ENCODE assay signal across 8 cellular contexts in the genomic region with DNA sequence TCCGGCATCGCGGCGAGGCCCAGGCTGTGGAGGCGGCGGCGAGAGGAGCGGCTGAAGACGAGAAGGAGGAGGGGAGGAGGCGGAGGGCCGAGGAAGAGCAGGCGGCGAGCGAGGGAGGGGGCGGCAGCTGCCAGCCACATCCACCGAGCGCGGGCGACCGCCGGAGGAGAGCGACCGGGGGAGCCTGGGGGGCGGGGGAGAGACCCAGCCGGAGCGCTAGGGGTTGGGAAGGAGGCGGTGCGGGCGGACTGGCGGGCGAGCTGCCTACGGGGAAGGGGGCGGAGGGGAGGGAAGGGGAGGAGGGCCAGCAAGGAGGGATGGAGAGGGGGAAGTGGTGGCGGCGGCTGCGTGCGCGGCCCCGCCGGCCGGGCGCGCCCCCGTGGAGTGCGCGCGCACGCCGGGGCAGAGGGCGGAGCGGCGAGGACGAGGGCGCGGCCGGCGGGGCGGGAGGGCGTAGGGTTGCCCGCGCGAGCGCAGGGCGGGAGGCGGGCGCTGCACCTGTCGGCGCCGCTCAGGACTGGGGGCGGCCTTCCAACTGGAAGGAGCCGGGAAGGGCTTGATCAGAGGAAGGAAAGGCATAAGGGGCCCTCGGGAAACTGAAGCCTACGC. TPM values are rescaled to one million over a fixed set of nuclear protein-coding genes. Genes with fewer than 3 reads are reported as not detected.
DNase-seq lines count a peak whose midpoint lies in the region; ATAC-seq lines count a peak whose summit lies in the region.
"Not testable (repeated sequence)": the region's sequence is repeated elsewhere in the genome, so short reads cannot be mapped to it uniquely, and the experiment has no call there.

No MANE protein-coding gene starts in this region.

- POLR2A ChIA-PET in CD8-positive, alpha-beta memory T cell (lab: Charles Lee), result not testable (repeated sequence)

- CTCF ChIA-PET in CD8-positive, alpha-beta memory T cell (lab: Charles Lee), result not testable (repeated sequence)

- H3K27ac Mint-ChIP-seq in CD8-positive, alpha-beta memory T cell; memory B cell: not testable (repeated sequence)

- H3K36me3 ChIP-seq in CD8-positive, alpha-beta memory T cell (ENCODE audit: insufficient read depth, low read length); effector memory CD4-positive, alpha-beta T cell (ENCODE audit: control insufficient read depth, insufficient read depth, low read length): not testable (repeated sequence)

- H3K27me3 ChIP-seq in CD8-positive, alpha-beta memory T cell (ENCODE audit: insufficient read depth, low read length, poor library complexity, severe bottlenecking); effector memory CD4-positive, alpha-beta T cell (replicated peaks; ENCODE audit: control insufficient read depth, insufficient read depth, low read length, poor library complexity, severe bottlenecking): not testable (repeated sequence)

- H3K27me3 Mint-ChIP-seq in CD8-positive, alpha-beta memory T cell; memory B cell: not testable (repeated sequence)

- H3K9me3 Mint-ChIP-seq in CD8-positive, alpha-beta memory T cell; memory B cell: not testable (repeated sequence)

- peak; percentile 80 to 91 (median 84) for DNase-seq in CD8-positive, alpha-beta memory T cell
- DNase-seq in HS-27A (ENCODE audit: low read depth) (peak; percentile 24), NOMO-1 treated with DMSO at 0.1 percent for 48 hours (lab: John Stamatoyannopoulos, UW; ENCODE audit: unreplicated experiment) (peak; percentile 72), memory B cell (ENCODE audit: low spot score in 2 of 2) (peak; percentile 69 to 76)
- DNase-seq in activated CD8-positive, alpha-beta memory T cell treated with anti-CD3 and anti-CD28 coated beads for 48 hours (ENCODE audit: low read depth in 2 of 3, low spot score in 2 of 3), result peak; percentile 54 to 71 (median 55)
- DNase-seq in effector memory CD4-positive, alpha-beta T cell, result peak; percentile 83 to 84 (median 83)
- peak; percentile 66 to 73 (median 67) for DNase-seq in stimulated activated CD4-positive, alpha-beta T cell treated with anti-CD3 and anti-CD28 coated beads, TNF-alpha, amount 100 ng/mL, for 48 hours (ENCODE audit: low read depth in 3 of 3)

- H3K9me3 ChIP-seq in CD8-positive, alpha-beta memory T cell (ENCODE audit: low read length); effector memory CD4-positive, alpha-beta T cell (ENCODE audit: control insufficient read depth, low read length): not testable (repeated sequence)

- ATAC-seq in GM21360 (IDR thresholded peaks at IDR 0.05; ENCODE audit: unreplicated experiment) (peak; percentile 86), memory B cell (ENCODE audit: low read depth) (peak; percentile 81)

- not testable (repeated sequence) for H3K4me1 ChIP-seq in CD8-positive, alpha-beta memory T cell (ENCODE audit: insufficient read depth, low read length); effector memory CD4-positive, alpha-beta T cell (ENCODE audit: control insufficient read depth, insufficient read depth, low read length, poor library complexity, severe bottlenecking)

- peak overlapping the region; percentile 20 to 84 (median 43) for H3K4me3 Mint-ChIP-seq in CD8-positive, alpha-beta memory T cell
- peak overlapping the region; percentile 63 for H3K4me3 Mint-ChIP-seq in memory B cell

- not testable (repeated sequence) for H3K36me3 Mint-ChIP-seq in CD8-positive, alpha-beta memory T cell; memory B cell

- peaks cover 11 to 19% (median 14%) of the 10 kb centered on the region in 3 donors for H3K4me1 Mint-ChIP-seq in CD8-positive, alpha-beta memory T cell
- H3K4me1 Mint-ChIP-seq in memory B cell, result not testable (repeated sequence)

- peak overlapping the region; percentile 22 for H3K4me3 ChIP-seq in CD8-positive, alpha-beta memory T cell (ENCODE audit: low read length)
- H3K4me3 ChIP-seq in effector memory CD4-positive, alpha-beta T cell (ENCODE audit: insufficient read depth, low read depth, low read length, poor library complexity, severe bottlenecking), result peak overlapping the region; percentile 37

- H3K27ac ChIP-seq in CD8-positive, alpha-beta memory T cell (ENCODE audit: low read depth, low read length), result not testable (repeated sequence)
- H3K27ac ChIP-seq in effector memory CD4-positive, alpha-beta T cell (ENCODE audit: insufficient read depth, low read length, poor library complexity, severe bottlenecking), result peak overlapping the region; percentile 57

RNA-seq across cellular contexts. Expression of a gene that starts 39.9 kb away (rescaled TPM):
- total RNA-seq in CD8-positive, alpha-beta memory T cell, result 10 to 100 TPM; 70.0 to 74.5 TPM
- polyA plus RNA-seq in CD8-positive, alpha-beta memory T cell, result 25.7 TPM

Comparison
In these comparisons a context has a peak if more than half of its experiments do, and no peak if none do; other contexts are left out.
1. DNase-seq: peak in every context shown above with its lines; median percentile 84 in CD8-positive, alpha-beta memory T cell; 83 in effector memory CD4-positive, alpha-beta T cell; 72 in memory B cell; 72 in NOMO-1 treated with DMSO at 0.1 percent for 48 hours; 67 in stimulated activated CD4-positive, alpha-beta T cell treated with anti-CD3 and anti-CD28 coated beads, TNF-alpha, amount 100 ng/mL, for 48 hours; 55 in activated CD8-positive, alpha-beta memory T cell treated with anti-CD3 and anti-CD28 coated beads for 48 hours; 24 in HS-27A.